In the genomic region with DNA sequence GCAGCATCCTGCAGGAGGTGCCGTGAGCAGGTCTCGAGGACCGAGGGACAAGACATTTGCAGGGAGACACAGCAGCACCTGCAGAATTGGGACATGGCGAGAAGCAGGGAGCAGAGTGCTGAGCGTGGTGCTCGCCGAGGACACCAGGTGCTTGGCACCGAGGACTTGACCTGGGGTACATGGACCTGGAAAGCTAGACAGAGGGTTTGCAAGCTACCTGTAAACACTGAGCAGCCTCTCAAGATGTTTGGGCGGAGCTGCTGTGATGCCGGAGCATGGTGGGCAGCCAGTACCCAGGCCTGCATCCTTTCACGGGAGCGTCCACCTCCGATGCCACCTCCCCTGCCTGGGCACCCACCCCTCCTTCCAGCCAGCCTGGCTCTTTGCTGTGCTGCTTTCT, we compare ENCODE assay signal across 28 cellular contexts.
"Had no signal": no experiment of that assay in that cellular context is flagged by ENCODE, and none has a peak within 500 bp of the region (broad histone marks: within the 10 kb centered on the region; RNA-seq: fewer than 3 reads in every experiment).

No MANE protein-coding gene starts in this region.

- H3K4me1 Mint-ChIP-seq: stimulated activated effector memory CD8-positive, alpha-beta T cell treated with anti-CD3 and anti-CD28 coated beads, Interleukin-12 subunit alpha, Interleukin-12 subunit beta, amount 100 ng/mL, for 72 hours; stimulated activated memory B cell treated with anti-CD40 and anti-IgM and Interleukin-4, amounts not matched to agents 10 μg/mL and 1 μg/mL and 100 μg/mL, for 72 hours; stimulated activated naive B cell treated with anti-CD40 and anti-IgM and Interleukin-4, amounts not matched to agents 10 μg/mL and 1 μg/mL and 100 μg/mL, for 72 hours; stimulated activated naive CD8-positive, alpha-beta T cell treated with anti-CD3 and anti-CD28 coated beads, Interleukin-15, amount 100 ng/mL, for 72 hours had no signal

- DNase-seq: stimulated activated CD4-positive, alpha-beta T cell treated with anti-CD3 and anti-CD28 coated beads, Interleukin-2, amount 100 ng/mL, for 48 hours; stimulated activated CD4-positive, alpha-beta T cell treated with anti-CD3 and anti-CD28 coated beads, Interleukin-4, amount 100 ng/mL, for 1 hour; stimulated activated CD4-positive, alpha-beta T cell treated with anti-CD3 and anti-CD28 coated beads, Interleukin-4, amount 100 ng/mL, for 24 hours; stimulated activated CD4-positive, alpha-beta T cell treated with anti-CD3 and anti-CD28 coated beads, Interleukin-4, amount 100 ng/mL, for 4 hours; stimulated activated CD8-positive, alpha-beta memory T cell treated with anti-CD3 and anti-CD28 coated beads, Interleukin-4, amount 100 ng/mL, for 48 hours; stimulated activated naive B cell treated with anti-CD40 and anti-IgM and Interleukin-4, amounts not matched to agents 10 μg/mL and 1 μg/mL and 100 μg/mL, for 72 hours; stimulated activated naive CD4-positive, alpha-beta T cell; stimulated activated naive CD4-positive, alpha-beta T cell treated with Interleukin-2 at 50 U/mL for 16 hours; stimulated activated naive CD8-positive, alpha-beta T cell treated with anti-CD3 and anti-CD28 coated beads, Interleukin-15, amount 100 ng/mL, for 72 hours; stimulated activated naive CD8-positive, alpha-beta T cell treated with anti-CD3 and anti-CD28 coated beads, Interleukin-15, Interleukin-2, amounts not matched to agents 100 U/mL and 50 U/mL, for 24 hours; stomach; substantia nigra; testis; thyroid gland; tibial artery; transverse colon; trophoblast cell; upper lobe of left lung; upper lobe of right lung; uterus had no signal

- H3K4me1 ChIP-seq: tibial nerve, upper lobe of right lung had no signal

- H3K27me3 ChIP-seq: stomach, testis, thyroid gland, tibial artery, tibial nerve, transverse colon, upper lobe of left lung, uterus, vagina had no signal

- H3K36me3 Mint-ChIP-seq: stimulated activated effector memory CD8-positive, alpha-beta T cell treated with anti-CD3 and anti-CD28 coated beads, Interleukin-12 subunit alpha, Interleukin-12 subunit beta, amount 100 ng/mL, for 72 hours; stimulated activated memory B cell treated with anti-CD40 and anti-IgM and Interleukin-4, amounts not matched to agents 10 μg/mL and 1 μg/mL and 100 μg/mL, for 72 hours; stimulated activated naive B cell treated with anti-CD40 and anti-IgM and Interleukin-4, amounts not matched to agents 10 μg/mL and 1 μg/mL and 100 μg/mL, for 72 hours; type B pancreatic cell had no signal

- H3K9me3 ChIP-seq: stomach, suprapubic skin, testis, thoracic aorta, thyroid gland, tibial artery, transverse colon, upper lobe of left lung, upper lobe of right lung, uterus, vagina had no signal

- H3K27ac ChIP-seq: suprapubic skin, testis, thoracic aorta, tibial artery, tibial nerve, upper lobe of right lung, uterus, vagina had no signal

- H3K4me3 ChIP-seq: stomach, suprapubic skin, testis, thoracic aorta, thyroid gland, tibial artery, tibial nerve, transverse colon, upper lobe of left lung, upper lobe of right lung, uterus, vagina had no signal

- H3K27me3 Mint-ChIP-seq: stimulated activated memory B cell treated with anti-CD40 and anti-IgM and Interleukin-4, amounts not matched to agents 10 μg/mL and 1 μg/mL and 100 μg/mL, for 72 hours; stimulated activated naive CD8-positive, alpha-beta T cell treated with anti-CD3 and anti-CD28 coated beads, Interleukin-15, amount 100 ng/mL, for 72 hours; stimulated activated naive CD8-positive, alpha-beta T cell treated with anti-CD3 and anti-CD28 coated beads, Interleukin-15, Interleukin-2, amounts not matched to agents 100 ng/mL and 50 ng/mL, for 24 hours; type B pancreatic cell had no signal

- H3K4me3 Mint-ChIP-seq: stimulated activated effector memory CD8-positive, alpha-beta T cell treated with anti-CD3 and anti-CD28 coated beads, Interleukin-12 subunit alpha, Interleukin-12 subunit beta, amount 100 ng/mL, for 72 hours; stimulated activated memory B cell treated with anti-CD40 and anti-IgM and Interleukin-4, amounts not matched to agents 10 μg/mL and 1 μg/mL and 100 μg/mL, for 72 hours; stimulated activated naive B cell treated with anti-CD40 and anti-IgM and Interleukin-4, amounts not matched to agents 10 μg/mL and 1 μg/mL and 100 μg/mL, for 72 hours; stimulated activated naive CD8-positive, alpha-beta T cell treated with anti-CD3 and anti-CD28 coated beads, Interleukin-15, amount 100 ng/mL, for 72 hours; stimulated activated naive CD8-positive, alpha-beta T cell treated with anti-CD3 and anti-CD28 coated beads, Interleukin-15, Interleukin-2, amounts not matched to agents 100 ng/mL and 50 ng/mL, for 24 hours; type B pancreatic cell had no signal

- H3K27ac Mint-ChIP-seq: stimulated activated effector memory CD8-positive, alpha-beta T cell treated with anti-CD3 and anti-CD28 coated beads, Interleukin-12 subunit alpha, Interleukin-12 subunit beta, amount 100 ng/mL, for 72 hours; stimulated activated memory B cell treated with anti-CD40 and anti-IgM and Interleukin-4, amounts not matched to agents 10 μg/mL and 1 μg/mL and 100 μg/mL, for 72 hours; stimulated activated naive B cell treated with anti-CD40 and anti-IgM and Interleukin-4, amounts not matched to agents 10 μg/mL and 1 μg/mL and 100 μg/mL, for 72 hours; stimulated activated naive CD8-positive, alpha-beta T cell treated with anti-CD3 and anti-CD28 coated beads, Interleukin-15, amount 100 ng/mL, for 72 hours; stimulated activated naive CD8-positive, alpha-beta T cell treated with anti-CD3 and anti-CD28 coated beads, Interleukin-15, Interleukin-2, amounts not matched to agents 100 ng/mL and 50 ng/mL, for 24 hours; type B pancreatic cell had no signal

- H3K36me3 ChIP-seq: stomach, suprapubic skin, thoracic aorta, thyroid gland, tibial artery, tibial nerve, transverse colon, upper lobe of left lung, upper lobe of right lung, uterus, vagina had no signal
